ENCODE assay signal across 8 cellular contexts in the genomic region with DNA sequence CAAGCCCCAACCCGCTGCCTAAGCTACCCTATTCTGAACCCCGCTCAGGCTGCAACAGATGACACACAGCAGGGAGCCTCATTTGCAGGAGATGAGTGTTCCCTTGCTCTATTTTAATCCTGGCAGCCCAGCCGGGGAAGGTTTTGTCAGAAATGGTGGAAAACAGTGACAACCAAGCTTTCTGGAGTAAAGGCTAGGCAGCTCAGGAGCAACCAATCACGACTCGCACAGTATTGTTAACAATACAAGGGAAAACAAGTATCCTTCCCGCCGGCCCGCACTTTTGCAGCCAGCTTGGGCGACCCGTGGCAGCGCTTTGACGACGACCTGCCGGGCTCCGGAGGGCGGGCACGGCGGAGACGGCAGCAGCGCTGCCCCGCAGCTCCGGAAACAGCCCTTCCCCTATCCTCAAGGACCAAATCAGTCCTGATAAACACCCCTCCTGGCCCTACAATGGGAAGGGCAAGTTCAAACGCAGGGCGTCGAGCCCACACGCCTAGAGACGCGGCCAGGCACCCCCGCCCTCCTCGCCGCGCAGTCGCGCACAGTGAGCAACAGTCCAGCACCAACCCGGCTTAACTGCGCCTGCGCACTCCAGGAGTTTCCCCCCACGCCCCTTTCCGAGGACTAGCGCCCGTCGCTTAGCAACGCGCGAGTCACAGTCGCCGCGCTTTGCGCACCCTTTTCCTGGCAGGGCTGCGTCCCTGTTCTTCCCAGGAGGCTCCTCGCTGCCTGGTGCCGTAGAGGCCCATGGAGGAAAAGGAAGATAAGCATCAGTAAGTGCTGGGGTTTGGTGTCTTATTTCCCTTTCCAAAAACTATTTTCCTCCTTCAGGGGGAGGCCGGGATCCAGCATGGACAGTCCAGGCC.
DNase-seq lines count a peak whose midpoint lies in the region; ATAC-seq and TF ChIP-seq lines count a peak whose summit lies in the region.

No MANE protein-coding gene starts in this region.

- no peak overlapping the region for H2AK5ac ChIP-seq in mesendoderm (ENCODE audit: low read length)

- H3K79me1 ChIP-seq in mesendoderm (ENCODE audit: low read length): no peaks in the 10 kb centered on the region

- H3K4ac ChIP-seq in mesendoderm (ENCODE audit: low read depth, low read length): no peak overlapping the region

- H3K9ac ChIP-seq in NT2/D1 (ENCODE audit: insufficient read length, low read depth) (peak overlapping the region; percentile 79), endodermal cell (ENCODE audit: extremely low read depth, low read length, poor library complexity, severe bottlenecking) (peak overlapping the region; percentile 36), mesendoderm (ENCODE audit: low read length) (peak overlapping the region; percentile 64)

- H3K9me3 ChIP-seq in NT2/D1 (ENCODE audit: insufficient read depth, low read length) (peaks cover 2% of the 10 kb centered on the region; the same call in 1 of the 2 replicates), endodermal cell (ENCODE audit: control insufficient read depth, low read length) (peaks cover 10% of the 10 kb centered on the region)

- no peak overlapping the region for H4K8ac ChIP-seq in mesendoderm (ENCODE audit: low read depth, low read length)

- H3K27me3 ChIP-seq in NT2/D1 (ENCODE audit: insufficient read depth, insufficient read length) (peaks cover 19% of the 10 kb centered on the region), endodermal cell (ENCODE audit: control insufficient read depth, insufficient read depth, low read length, poor library complexity, severe bottlenecking) (no peaks in the 10 kb centered on the region), mesendoderm (ENCODE audit: insufficient read depth, low read length, poor library complexity) (no peaks in the 10 kb centered on the region)

- H3K56ac ChIP-seq in mesendoderm (ENCODE audit: low read length): peak overlapping the region; percentile 91

- H3K27ac ChIP-seq in endodermal cell (ENCODE audit: low read depth, low read length): peak overlapping the region; percentile 65
- peak overlapping the region; percentile 27 for H3K27ac ChIP-seq in mesendoderm (ENCODE audit: low read depth, low read length)

- 2 to 3% methylated on average over 13 to 53 of the region's 53 CpGs for WGBS in endodermal cell (ENCODE audit: insufficient coverage in 1 of 2, insufficient read length in 1 of 2), 2 experiments
- no CpG with 5 or more reads among the region's 53 CpGs for WGBS in mesendoderm (ENCODE audit: extremely low coverage, insufficient coverage, low lambda C conversion rate)

- no peaks in the 10 kb centered on the region for H3K36me3 Mint-ChIP-seq in endodermal cell (ENCODE audit: low read depth)

- no peak overlapping the region for H2BK120ac ChIP-seq in mesendoderm (ENCODE audit: low read depth, low read length)

- peak overlapping the region; percentile 79 for H3K4me2 ChIP-seq in mesendoderm (ENCODE audit: low read length)

- no peaks in the 10 kb centered on the region for H3K79me2 ChIP-seq in mesendoderm (ENCODE audit: control insufficient read depth, insufficient read depth, low read length)

- no peak overlapping the region for H4K5ac ChIP-seq in mesendoderm (ENCODE audit: low read length)

- peaks cover 12% of the 10 kb centered on the region for H3K9me3 Mint-ChIP-seq in endodermal cell

- no peak overlapping the region for H3K18ac ChIP-seq in mesendoderm (ENCODE audit: low read length)

- H3K4me3 ChIP-seq in NT2/D1 (ENCODE audit: insufficient read length, low read depth): peak overlapping the region; percentile 63
- peak overlapping the region; percentile 83 for H3K4me3 ChIP-seq in endodermal cell (ENCODE audit: low read length)
- H3K4me3 ChIP-seq in mesendoderm (ENCODE audit: low read length): peak overlapping the region; percentile 50

- no peak for TF ChIP-seq CTCF in endodermal cell (conservative IDR thresholded peaks at IDR 0.05)

- no peak overlapping the region for H2BK15ac ChIP-seq in mesendoderm (replicated peaks; ENCODE audit: low read depth)

- H3K27ac Mint-ChIP-seq in endodermal cell: peak overlapping the region; percentile 81

- H3K4me1 ChIP-seq in NT2/D1 (ENCODE audit: insufficient read depth, insufficient read length): no peaks in the 10 kb centered on the region
- H3K4me1 ChIP-seq in endodermal cell (ENCODE audit: control insufficient read depth, insufficient read depth, low read length): peaks cover 5% of the 10 kb centered on the region
- peaks cover 5% of the 10 kb centered on the region for H3K4me1 ChIP-seq in mesendoderm (ENCODE audit: control insufficient read depth, low read depth, low read length)

- H3K23ac ChIP-seq in mesendoderm (ENCODE audit: low read length): no peak overlapping the region

- H3K27me3 Mint-ChIP-seq in endodermal cell (ENCODE audit: insufficient read depth): peaks cover 47% of the 10 kb centered on the region

- no peak overlapping the region for H2BK5ac ChIP-seq in mesendoderm (ENCODE audit: low read length)

- H3K36me3 ChIP-seq in NT2/D1 (ENCODE audit: insufficient read depth, insufficient read length, low read length) (no peaks in the 10 kb centered on the region), endodermal cell (ENCODE audit: control insufficient read depth, insufficient read depth, low read length) (no peaks in the 10 kb centered on the region), mesendoderm (ENCODE audit: control insufficient read depth, insufficient read depth, low read length) (no peaks in the 10 kb centered on the region)

- H3K4me3 Mint-ChIP-seq in endodermal cell: peak overlapping the region; percentile 68

- ATAC-seq in GM21390 (IDR thresholded peaks at IDR 0.05; ENCODE audit: unreplicated experiment): peak; percentile 99

- H3K4me1 Mint-ChIP-seq in endodermal cell: peaks cover 11% of the 10 kb centered on the region

- DNase-seq in COLO668 (lab: John Stamatoyannopoulos, UW; ENCODE audit: unreplicated experiment) (peak; percentile 98), HUDEP-2 (lab: John Stamatoyannopoulos, UW; ENCODE audit: unreplicated experiment in 76 of 76) (peak; percentile 12 to 93 (median 84)), NT2/D1 (ENCODE audit: low read depth, low spot score) (peak; percentile 90), endodermal cell (peak; percentile 97), mesendoderm (peak; percentile 97)
- peak; percentile 87 for DNase-seq in activated CD8-positive, alpha-beta memory T cell treated with anti-CD3 and anti-CD28 coated beads, Interleukin-2, amount 50 U/mL, for 4 hours
- DNase-seq in stimulated activated CD8-positive, alpha-beta memory T cell treated with anti-CD3 and anti-CD28 coated beads, Interleukin-12 subunit alpha, Interleukin-12 subunit beta, amount 100 ng/mL, for 24 hours (ENCODE audit: extremely low read depth): peak; percentile 74

Comparison
In these comparisons a context has a peak if more than half of its experiments do, and no peak if none do; other contexts are left out.
1. Peak in every context shown above with its lines: DNase-seq, ATAC-seq, H3K4me3 ChIP-seq and H3K27ac ChIP-seq.